Comparison of ENCODE assay signal across 23 cellular contexts in the genomic region with DNA sequence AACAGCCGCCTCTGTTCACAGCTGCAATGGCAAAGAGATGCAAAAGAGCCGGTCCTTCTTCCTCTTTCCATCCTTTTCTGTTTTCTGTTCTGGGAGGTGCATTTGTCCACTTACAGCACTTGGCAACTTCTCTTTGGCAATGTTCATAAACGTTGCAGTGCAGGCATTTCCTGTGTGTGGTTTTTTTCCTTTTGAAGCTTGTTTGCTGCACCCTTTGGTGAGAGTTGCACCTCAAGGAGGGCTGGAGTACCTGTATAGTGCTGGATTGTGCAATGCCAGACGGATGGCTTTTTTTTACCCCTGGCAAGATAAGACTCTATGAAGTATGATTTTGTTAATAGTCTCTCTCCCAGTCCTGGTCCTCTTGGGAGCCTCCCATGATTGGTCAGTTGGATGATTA. TPM values are rescaled to one million over a fixed set of nuclear protein-coding genes. Genes with fewer than 3 reads are reported as not detected.
DNase-seq lines count a peak whose midpoint lies in the region; ATAC-seq lines count a peak whose summit lies in the region.
"Had no signal": no experiment of that assay in that cellular context is flagged by ENCODE, and none has a peak within 500 bp of the region (broad histone marks: within the 10 kb centered on the region; RNA-seq: fewer than 3 reads in every experiment).

No MANE protein-coding gene starts in this region.

- no peak overlapping the region for H3K4me3 ChIP-seq in Jurkat, Clone E6-1 (ENCODE audit: low read length)
- H3K4me3 ChIP-seq: SJSA1 had no signal

- ATAC-seq in HG03442 (IDR thresholded peaks at IDR 0.05; ENCODE audit: unreplicated experiment) = no peak
- no peak for ATAC-seq in GM21737 (IDR thresholded peaks at IDR 0.05; ENCODE audit: unreplicated experiment)
- ATAC-seq in HG02884 (IDR thresholded peaks at IDR 0.05; ENCODE audit: unreplicated experiment) = no peak
- ATAC-seq: naive thymus-derived CD8-positive, alpha-beta T cell; Panc1 had no signal

- DNase-seq in CD1c-positive myeloid dendritic cell (ENCODE audit: extremely low spot score) (peak; percentile 21), SKM-1 (lab: John Stamatoyannopoulos, UW; ENCODE audit: unreplicated experiment) (peak; percentile 41), islet precursor cell (peak; percentile 32), NCI-H128 (lab: John Stamatoyannopoulos, UW; ENCODE audit: unreplicated experiment) (no peak)
- peak; percentile 66 for DNase-seq in Jurkat, Clone E6-1 (ENCODE audit: low read depth, low spot score)
- DNase-seq: activated CD4-positive, alpha-beta T cell treated with anti-CD3 and anti-CD28 coated beads for 1 hour; Caco-2; HCEC 1CT; KG1; mesenchymal stem cell; naive thymus-derived CD8-positive, alpha-beta T cell; NCI-H1105 treated with DMSO at 0.1 percent for 48 hours; NCI-H2171; NCI-H774; stimulated activated CD4-positive, alpha-beta T cell treated with anti-CD3 and anti-CD28 coated beads, Interleukin-1b, Interleukin-23, amount 100 ng/mL, for 48 hours; stimulated activated naive CD4-positive, alpha-beta T cell; T-helper 9 cell had no signal

RNA-seq across cellular contexts. Expression of gene HABP2, which starts 53.8 kb away (rescaled TPM):
- polyA plus RNA-seq in Jurkat, Clone E6-1 (2012; ENCODE audit: insufficient read depth, insufficient read length) = not detected
- polyA plus RNA-seq: keratinocyte; naive thymus-derived CD8-positive, alpha-beta T cell had no signal
